ENCODE assay signal across 8 cellular contexts in the genomic region with DNA sequence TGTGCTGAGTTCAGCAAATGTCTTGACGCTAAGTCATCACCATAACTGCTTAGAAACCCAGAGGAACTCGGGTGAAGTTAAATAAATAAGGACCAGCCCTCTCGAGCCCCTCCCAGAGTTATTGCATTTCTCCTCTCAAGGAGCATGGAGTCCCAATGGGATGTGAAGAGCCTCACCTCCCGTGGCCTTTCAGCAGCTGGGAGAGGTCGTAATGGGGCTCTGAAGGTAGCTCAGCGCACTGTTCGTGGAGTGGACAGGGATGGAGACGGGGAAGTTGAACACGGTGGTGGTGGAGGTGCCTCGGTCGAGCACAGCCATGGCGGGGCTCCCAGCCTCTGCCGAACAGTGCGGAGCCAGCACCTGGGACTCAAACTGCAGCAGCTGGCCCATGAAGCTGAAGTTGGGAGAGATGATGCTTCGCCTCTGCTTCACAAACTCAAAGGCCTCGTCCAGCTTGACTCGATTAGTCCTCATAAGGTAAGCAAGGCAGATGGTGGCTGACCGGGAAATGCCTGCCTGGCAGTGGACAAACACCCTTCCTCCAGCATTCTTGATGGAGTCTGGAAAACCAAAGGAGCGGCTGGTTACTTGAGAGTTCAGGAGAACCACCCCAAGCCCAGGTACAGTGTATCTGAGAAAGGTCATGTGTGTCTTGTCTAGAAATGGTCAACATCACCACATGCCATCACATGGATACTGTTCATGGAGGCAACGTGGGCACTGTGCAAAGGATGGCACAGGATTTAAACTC. TPM values are rescaled to one million over a fixed set of nuclear protein-coding genes. Genes with fewer than 3 reads are reported as not detected.
A peak's percentile ranks its signal among the peaks of the same experiment; 100 is the strongest.
DNase-seq lines count a peak whose midpoint lies in the region; ATAC-seq, FAIRE-seq and TF ChIP-seq lines count a peak whose summit lies in the region.

No MANE protein-coding gene starts in this region.

- peaks cover 48% of the 10 kb centered on the region for H3K4me1 Mint-ChIP-seq in activated CD4-positive, alpha-beta T cell treated with anti-CD3 and anti-CD28 coated beads, Interleukin-2, amount 10 ng/mL, durations not matched to agents 24 days and 14 days

- in situ Hi-C loops in brain microvascular endothelial cell (cut with HindIII; ENCODE audit: low pct_ligation_motif_present, low sequenced_read_pairs): no loop called here
- in situ Hi-C loops in HepG2 (cut with HindIII; ENCODE audit: extremely low pct_ligation_motif_present, low pct_unique_long_range_greater_than_20kb): loop anchor here (5.0 kb wide), 1 partner anchor 36 kb away; no protein-coding TSS in a partner anchor

- H3K9me3 Mint-ChIP-seq in activated CD4-positive, alpha-beta T cell treated with anti-CD3 and anti-CD28 coated beads, Interleukin-2, amount 10 ng/mL, durations not matched to agents 24 days and 14 days: no peaks in the 10 kb centered on the region

- peak overlapping the region; percentile 91 for H3K4me3 Mint-ChIP-seq in activated CD4-positive, alpha-beta T cell treated with anti-CD3 and anti-CD28 coated beads, Interleukin-2, amount 10 ng/mL, durations not matched to agents 24 days and 14 days

- POLR2A ChIA-PET in HepG2 (lab: Yijun Ruan, JAX): interaction anchor here (1.0 to 17.1 kb wide), 7 partner anchors 10 to 91 kb away, joined by 3 to 425 read pairs (median 54); no protein-coding TSS in a partner anchor

- TF ChIP-seq EP300 in HepG2 (IDR thresholded peaks at IDR 0.05; ENCODE audit: low read depth in 2 of 2, low read length in 2 of 2) (no peak), HepG2 (CRISPR knock-in tag; IDR thresholded peaks at IDR 0.05; ENCODE audit: borderline replicate concordance) (no peak)

- intact Hi-C loops in activated CD4-positive, alpha-beta T cell treated with anti-CD3 and anti-CD28 coated beads, Interleukin-2, amount 10 ng/mL, durations not matched to agents 24 days and 14 days (cut with micrococcal nuclease): no loop called here
- intact Hi-C loops in HepG2 (cut with micrococcal nuclease; ENCODE audit: unreplicated experiment): no loop called here

- TF ChIP-seq RAD21 in HepG2 (CRISPR knock-in tag; IDR thresholded peaks at IDR 0.05): no peak

- TF ChIP-seq CTCF in brain microvascular endothelial cell (IDR thresholded peaks at IDR 0.05; ENCODE audit: low read depth, low read length, missing control alignments): no peak
- TF ChIP-seq CTCF in HepG2 (CRISPR knock-in tag; IDR thresholded peaks at IDR 0.05): no peak
- TF ChIP-seq CTCF in thoracic aorta (IDR thresholded peaks at IDR 0.05): no peak

- peaks cover 44% of the 10 kb centered on the region for H4K20me1 ChIP-seq in HepG2 (ENCODE audit: insufficient read depth, low read length)

- H3K27ac ChIP-seq in brain microvascular endothelial cell (peak overlapping the region; percentile 98), HepG2 (ENCODE audit: extremely low read length, insufficient read depth, low read length) (peak overlapping the region; percentile 98), thoracic aorta (peak overlapping the region; percentile 99)

- ATAC-seq in HepG2 (no peak), thoracic aorta (ENCODE audit: insufficient number of reproducible peaks, low FRiP score, low read depth) (no peak), HG03025 (IDR thresholded peaks at IDR 0.05; ENCODE audit: low FRiP score, unreplicated experiment) (no peak), HG02763 (IDR thresholded peaks at IDR 0.05; ENCODE audit: unreplicated experiment) (no peak)

- peaks cover 75% of the 10 kb centered on the region for H3K4me1 ChIP-seq in HepG2 (ENCODE audit: insufficient read depth, low read length)
- peaks cover 12 to 23% of the 10 kb centered on the region in 2 donors for H3K4me1 ChIP-seq in thoracic aorta (ENCODE audit: control insufficient read depth in 1 of 2, low read depth in 2 of 2)

- H3K9me3 ChIP-seq in HepG2 (ENCODE audit: low read length) (no peaks in the 10 kb centered on the region), thoracic aorta (no peaks in the 10 kb centered on the region)

- peak overlapping the region; percentile 99 for H3K9ac ChIP-seq in HepG2 (ENCODE audit: insufficient read depth, low read depth, low read length)

- WGBS in HepG2 (ENCODE audit: low lambda C conversion rate): 80% methylated on average over 7 of the region's 20 CpGs

- BruUV-seq in HepG2 (replicated peaks; lab: Mats Ljungman, UMichigan): no TSS peak

- peak overlapping the region; percentile 94 for H3K4me2 ChIP-seq in HepG2 (ENCODE audit: low read depth, low read length)

- H3K27me3 Mint-ChIP-seq in activated CD4-positive, alpha-beta T cell treated with anti-CD3 and anti-CD28 coated beads, Interleukin-2, amount 10 ng/mL, durations not matched to agents 24 days and 14 days: no peaks in the 10 kb centered on the region

- peaks cover 23% of the 10 kb centered on the region for H3K36me3 Mint-ChIP-seq in activated CD4-positive, alpha-beta T cell treated with anti-CD3 and anti-CD28 coated beads, Interleukin-2, amount 10 ng/mL, durations not matched to agents 24 days and 14 days (ENCODE audit: low read depth)

- peak; percentile 32 for FAIRE-seq in HepG2 (lab: Jason Lieb, UNC)

- TF ChIP-seq POLR2A in HepG2 (IDR thresholded peaks at IDR 0.05; ENCODE audit: insufficient read depth in 1 of 2, low read depth in 2 of 2, low read length in 2 of 2): peak in 1 of 2 experiments; percentile 41; a peak in 2 of 4 replicates

- no peaks in the 10 kb centered on the region for H3K27me3 ChIP-seq in brain microvascular endothelial cell (replicated peaks)
- no peaks in the 10 kb centered on the region; a peak in 2 of 5 replicates for H3K27me3 ChIP-seq in HepG2 (ENCODE audit: control insufficient read depth in 1 of 2, insufficient read depth in 2 of 2, low read length in 2 of 2)
- H3K27me3 ChIP-seq in thoracic aorta (replicated peaks; ENCODE audit: insufficient read depth): no peaks in the 10 kb centered on the region

- H3K27ac Mint-ChIP-seq in activated CD4-positive, alpha-beta T cell treated with anti-CD3 and anti-CD28 coated beads, Interleukin-2, amount 10 ng/mL, durations not matched to agents 24 days and 14 days: peak overlapping the region; percentile 25

- H2AFZ ChIP-seq in HepG2 (ENCODE audit: low read length): no peak overlapping the region

- peak; percentile 78 for DNase-seq in activated CD4-positive, alpha-beta T cell treated with anti-CD3 and anti-CD28 coated beads, Interleukin-2, amount 10 ng/mL, durations not matched to agents 24 days and 14 days
- no peak for DNase-seq in activated CD4-positive, alpha-beta T cell treated with anti-CD3 and anti-CD28 coated beads for 48 hours
- DNase-seq in brain microvascular endothelial cell: peak; percentile 65
- DNase-seq in HepG2 (ENCODE audit: low spot score): no peak
- no peak for DNase-seq in thoracic aorta (ENCODE audit: low spot score)
- no peak for DNase-seq in GM19240 (ENCODE audit: insufficient read length, low spot score)

- CTCF ChIA-PET in HepG2 (lab: Yijun Ruan, JAX; ENCODE audit: low intra/inter-chr PET ratio, low total read pairs): no interaction called here

- H3K79me2 ChIP-seq in HepG2 (ENCODE audit: insufficient read depth, low read length): peaks cover 35% of the 10 kb centered on the region

- H3K4me3 ChIP-seq in brain microvascular endothelial cell (ENCODE audit: low read depth, low read length) (peak overlapping the region; percentile 98), HepG2 (replicated peaks in 1 of 3; ENCODE audit: insufficient read depth in 1 of 3, low read depth in 2 of 3, low read length in 3 of 3) (peak overlapping the region; percentile 90 to 94 (median 92)), thoracic aorta (peak overlapping the region; percentile 84)

- H3K36me3 ChIP-seq in brain microvascular endothelial cell (replicated peaks) (peaks cover 38% of the 10 kb centered on the region), HepG2 (replicated peaks in 1 of 2; ENCODE audit: control insufficient read depth in 1 of 2, insufficient read depth in 2 of 2, low read length in 2 of 2) (peaks cover 6 to 27% of the 10 kb centered on the region in 2 experiments), thoracic aorta (peaks cover 31% of the 10 kb centered on the region)

TF ChIP-seq in HepG2, 621 proteins besides CTCF, POLR2A, EP300 and RAD21 (continues in another document):
- no peak for TF ChIP-seq ZNF589 (CRISPR knock-in tag; conservative IDR thresholded peaks at IDR 0.05)
- TF ChIP-seq GABPB1 (CRISPR knock-in tag; IDR thresholded peaks at IDR 0.05): 0 out of 2 replicates have a peak, but pooled peaks have one; percentile 14
- TF ChIP-seq TRIM24 (CRISPR knock-in tag; IDR thresholded peaks at IDR 0.05): no peak
- peak; percentile 71 for TF ChIP-seq RBFOX2 (IDR thresholded peaks at IDR 0.05; ENCODE audit: low read depth, low read length)

RNA-seq across cellular contexts. Expression of a gene that starts 2.2 kb away (rescaled TPM):
- total RNA-seq in activated CD4-positive, alpha-beta T cell treated with anti-CD3 and anti-CD28 coated beads, Interleukin-2, amount 10 ng/mL, durations not matched to agents 24 days and 14 days: 10.2 and 10.6 TPM in 2 replicates
- total RNA-seq in HepG2 (2016; rRNA removed; fragmentation: Illumina TruSeq; extraction: Trizol): 18.0 and 27.1 TPM in 2 replicates
- total RNA-seq in HepG2 (2016; cell fraction: cytosol; rRNA removed; fragmentation: Illumina TruSeq; extraction: Trizol; ENCODE audit: low read depth): 7.1 and 7.8 TPM in 2 replicates
- total RNA-seq in HepG2 (2016; cell fraction: insoluble cytoplasmic fraction; rRNA removed; fragmentation: Illumina TruSeq; extraction: Trizol): 15.8 and 29.9 TPM in 2 replicates
- total RNA-seq in HepG2 (2016; cell fraction: membrane; rRNA removed; fragmentation: Illumina TruSeq; extraction: Trizol): 14.2 and 16.6 TPM in 2 replicates
- total RNA-seq in HepG2 (2016; cell fraction: nucleus; rRNA removed; fragmentation: Illumina TruSeq; extraction: Trizol): 53.7 and 56.5 TPM in 2 replicates
- 55.5 and 79.2 TPM in 2 replicates for polyA plus RNA-seq in HepG2 (2011; rRNA removed)
- polyA plus RNA-seq in HepG2 (2011; cell fraction: cytosol; rRNA removed): 59.1 and 69.7 TPM in 2 replicates
- 85.1 and 113 TPM in 2 replicates for polyA plus RNA-seq in HepG2 (2011; cell fraction: nucleus; rRNA removed)
- 48.1 and 56.6 TPM in 2 replicates for polyA plus RNA-seq in HepG2 (2012)
- 4.7 and 6.0 TPM in 2 replicates for polyA plus RNA-seq in HepG2 (2016; cell fraction: cytosol; fragmentation: Illumina TruSeq; extraction: Trizol; ENCODE audit: low read depth)
- polyA plus RNA-seq in HepG2 (2016; cell fraction: insoluble cytoplasmic fraction; fragmentation: Illumina TruSeq; extraction: Trizol; ENCODE audit: low read depth): 17.2 and 23.0 TPM in 2 replicates
- polyA plus RNA-seq in HepG2 (2016; cell fraction: membrane; fragmentation: Illumina TruSeq; extraction: Trizol; ENCODE audit: low read depth): 9.3 and 9.4 TPM in 2 replicates
- 63.2 and 85.8 TPM in 2 replicates for polyA plus RNA-seq in HepG2 (2016; cell fraction: nucleus; fragmentation: Illumina TruSeq; extraction: Trizol; ENCODE audit: insufficient read depth, low read depth)
- 142 and 198 TPM in 2 replicates for polyA minus RNA-seq in HepG2 (2011; rRNA and poly(A)+ RNA removed; ENCODE audit: low replicate concordance)
- polyA minus RNA-seq in HepG2 (2011; cell fraction: cytosol; rRNA and poly(A)+ RNA removed): 72.5 and 80.5 TPM in 2 replicates
- 95.3 and 131 TPM in 2 replicates for polyA minus RNA-seq in HepG2 (2011; cell fraction: nucleus; rRNA and poly(A)+ RNA removed)
- 1,000 to 10,000 TPM in 1 of 2 donors, 100 to 1,000 TPM in 1; 813 to 3,699 TPM for total RNA-seq in thoracic aorta

Comparison
In these comparisons a context has a peak if more than half of its experiments do, and no peak if none do; other contexts are left out.
1. DNase-seq: peak in activated CD4-positive, alpha-beta T cell treated with anti-CD3 and anti-CD28 coated beads, Interleukin-2, amount 10 ng/mL, durations not matched to agents 24 days and 14 days (single experiment) and brain microvascular endothelial cell (single experiment); none in activated CD4-positive, alpha-beta T cell treated with anti-CD3 and anti-CD28 coated beads for 48 hours (single experiment), HepG2 (single experiment), thoracic aorta (single experiment) and GM19240 (single experiment).
2. RNA of a gene that starts 2.2 kb away (total RNA-seq): 813 to 3,699 TPM in thoracic aorta; 7.1 to 56.5 TPM in HepG2 and 10.2 to 10.6 TPM in activated CD4-positive, alpha-beta T cell treated with anti-CD3 and anti-CD28 coated beads, Interleukin-2, amount 10 ng/mL, durations not matched to agents 24 days and 14 days; every median in the first group is over 10 times any median in the second.
3. Peak in every context shown above with its lines, with median percentiles within 50 percentile points of each other: H3K27ac ChIP-seq and H3K4me3 ChIP-seq.